In genomic region chr3:23446301-23446700, GRCh38 we compare ENCODE assay signal across 36 cellular contexts.
"Had no signal": no experiment of that assay in that cellular context is flagged by ENCODE, and none has a peak within 500 bp of the region (broad histone marks: within the 10 kb centered on the region; RNA-seq: fewer than 3 reads in every experiment).

No MANE protein-coding gene starts in this region.

- H3K27me3 ChIP-seq: adrenal gland, body of pancreas, brain microvascular endothelial cell, breast epithelium had no signal

- H3K4me1 ChIP-seq: body of pancreas, breast epithelium had no signal

- ATAC-seq: activated CD8-positive, alpha-beta T cell treated with anti-CD3 and anti-CD28 coated beads for 36 hours; activated naive CD4-positive, alpha-beta T cell treated with anti-CD3 and anti-CD28 coated beads, Interleukin-2, amount 50 U/mL, for 72 hours; activated T-cell treated with anti-CD3 and anti-CD28 coated beads, Interleukin-2, amount 50 U/mL, for 4 hours; activated T-cell treated with anti-CD3 and anti-CD28 coated beads, Interleukin-2, amount 50 U/mL, for 72 hours; activated T-helper 17 cell treated with anti-CD3 and anti-CD28 coated beads, Interleukin-2, amount 50 U/mL, for 72 hours; body of pancreas had no signal

- H3K27ac Mint-ChIP-seq: activated B cell treated with CpG ODN at 0.5 μM for 24 hours; activated CD4-positive, alpha-beta memory T cell treated with anti-CD3 and anti-CD28 coated beads for 36 hours; activated CD4-positive, alpha-beta T cell treated with anti-CD3 and anti-CD28 coated beads, Interleukin-2, amount 10 ng/mL, durations not matched to agents 24 days and 14 days; activated CD8-positive, alpha-beta T cell treated with anti-CD3 and anti-CD28 coated beads for 36 hours; activated naive CD4-positive, alpha-beta T cell treated with anti-CD3 and anti-CD28 coated beads for 36 hours; activated naive CD4-positive, alpha-beta T cell treated with anti-CD3 and anti-CD28 coated beads, Interleukin-2, amount 50 U/mL, for 72 hours; activated naive CD8-positive, alpha-beta T cell treated with anti-CD3 and anti-CD28 coated beads for 36 hours; activated T-cell treated with anti-CD3 and anti-CD28 coated beads, Interleukin-2, amount 50 U/mL, for 72 hours; activated T-helper 1 cell treated with anti-CD3 and anti-CD28 coated beads, Interleukin-12 subunit alpha, Interleukin-12 subunit beta, Interleukin-2, Interleukin-4 antibody, amounts not matched to agents 30 ng/mL and 10 ng/mL and 1 ng/mL, durations not matched to agents 14 hours and 24 hours and 36 hours; activated T-helper 17 cell treated with anti-CD3 and anti-CD28 coated beads, Interleukin-2, amount 50 U/mL, for 72 hours; T-helper 1 cell treated with Interleukin-12 subunit alpha and Interleukin-12 subunit beta and Interleukin-4 antibody, amounts not matched to agents 30 μg/mL and 1 μg/mL, for 36 hours; T-helper 2 cell treated with Interferon-gamma antibody and Interleukin-4, amounts not matched to agents 5 μg/mL and 100 μg/mL, for 36 hours had no signal

- H3K9me3 Mint-ChIP-seq: activated B cell treated with CpG ODN at 0.5 μM for 24 hours; activated CD4-positive, alpha-beta memory T cell treated with anti-CD3 and anti-CD28 coated beads for 36 hours; activated CD8-positive, alpha-beta T cell treated with anti-CD3 and anti-CD28 coated beads for 36 hours; activated naive CD4-positive, alpha-beta T cell treated with anti-CD3 and anti-CD28 coated beads for 36 hours; activated naive CD4-positive, alpha-beta T cell treated with anti-CD3 and anti-CD28 coated beads, Interleukin-2, amount 50 U/mL, for 72 hours; activated naive CD8-positive, alpha-beta T cell treated with anti-CD3 and anti-CD28 coated beads for 36 hours; activated T-cell treated with anti-CD3 and anti-CD28 coated beads, Interleukin-2, amount 50 U/mL, for 4 hours; activated T-cell treated with anti-CD3 and anti-CD28 coated beads, Interleukin-2, amount 50 U/mL, for 72 hours; activated T-helper 1 cell treated with anti-CD3 and anti-CD28 coated beads, Interleukin-12 subunit alpha, Interleukin-12 subunit beta, Interleukin-2, Interleukin-4 antibody, amounts not matched to agents 30 ng/mL and 10 ng/mL and 1 ng/mL, durations not matched to agents 14 hours and 24 hours and 36 hours; activated T-helper 17 cell treated with anti-CD3 and anti-CD28 coated beads, Interleukin-2, amount 50 U/mL, for 72 hours; T-helper 1 cell treated with Interleukin-12 subunit alpha and Interleukin-12 subunit beta and Interleukin-4 antibody, amounts not matched to agents 30 μg/mL and 1 μg/mL, for 36 hours; T-helper 2 cell treated with Interferon-gamma antibody and Interleukin-4, amounts not matched to agents 5 μg/mL and 100 μg/mL, for 36 hours had no signal

- H3K4me3 ChIP-seq: adrenal gland, body of pancreas, breast epithelium had no signal

- H3K27me3 Mint-ChIP-seq: activated B cell treated with CpG ODN at 0.5 μM for 24 hours; activated CD4-positive, alpha-beta memory T cell treated with anti-CD3 and anti-CD28 coated beads for 36 hours; activated CD8-positive, alpha-beta T cell treated with anti-CD3 and anti-CD28 coated beads for 36 hours; activated naive CD8-positive, alpha-beta T cell treated with anti-CD3 and anti-CD28 coated beads for 36 hours; activated T-helper 17 cell treated with anti-CD3 and anti-CD28 coated beads, Interleukin-2, amount 50 U/mL, for 72 hours had no signal

- H3K36me3 ChIP-seq: adrenal gland, brain microvascular endothelial cell, breast epithelium had no signal

- H3K36me3 Mint-ChIP-seq: activated CD4-positive, alpha-beta memory T cell treated with anti-CD3 and anti-CD28 coated beads for 36 hours; activated naive CD4-positive, alpha-beta T cell treated with anti-CD3 and anti-CD28 coated beads, Interleukin-2, amount 50 U/mL, for 72 hours; activated naive CD8-positive, alpha-beta T cell treated with anti-CD3 and anti-CD28 coated beads for 36 hours had no signal

- H3K27ac ChIP-seq: adrenal gland, body of pancreas, brain microvascular endothelial cell, breast epithelium, VCaP had no signal

- DNase-seq: activated B cell treated with CpG ODN at 0.5 μM for 24 hours; activated CD4-positive, alpha-beta memory T cell treated with anti-CD3 and anti-CD28 coated beads for 36 hours; activated CD4-positive, alpha-beta T cell treated with anti-CD3 and anti-CD28 coated beads for 4 hours; activated CD4-positive, alpha-beta T cell treated with anti-CD3 and anti-CD28 coated beads, Interleukin-2, amount 50 U/mL, for 1 hour; activated CD4-positive, alpha-beta T cell treated with anti-CD3 and anti-CD28 coated beads, Interleukin-2, amount 50 U/mL, for 4 hours; activated CD4-positive, CD25-positive, alpha-beta regulatory T cell treated with anti-CD3 and anti-CD28 coated beads, Interleukin-2, amount 50 U/mL, for 72 hours; activated CD8-positive, alpha-beta memory T cell treated with anti-CD3 and anti-CD28 coated beads, Interleukin-2, amount 50 U/mL, for 4 hours; activated CD8-positive, alpha-beta T cell treated with anti-CD3 and anti-CD28 coated beads for 36 hours; activated effector memory CD4-positive, alpha-beta T cell treated with anti-CD3 and anti-CD28 coated beads, Interleukin-2, amount 50 U/mL, for 16 hours; activated gamma-delta T cell treated with Interleukin-2 at 50 U/mL for 16 hours; activated naive CD4-positive, alpha-beta T cell; activated naive CD4-positive, alpha-beta T cell treated with anti-CD3 and anti-CD28 coated beads for 36 hours; activated naive CD4-positive, alpha-beta T cell treated with anti-CD3 and anti-CD28 coated beads, Interleukin-2, amount 50 U/mL, for 16 hours; activated naive CD8-positive, alpha-beta T cell treated with anti-CD3 and anti-CD28 coated beads for 36 hours; activated T-cell treated with anti-CD3 and anti-CD28 coated beads for 4 hours; activated T-cell treated with anti-CD3 and anti-CD28 coated beads, Interleukin-2, amount 50 U/mL, for 1 hour; activated T-cell treated with anti-CD3 and anti-CD28 coated beads, Interleukin-2, amount 50 U/mL, for 4 hours; activated T-cell treated with anti-CD3 and anti-CD28 coated beads, Interleukin-2, amount 50 U/mL, for 72 hours; adrenal gland; amniotic stem cell; body of pancreas; brain microvascular endothelial cell; central memory CD4-positive, alpha-beta T cell; T-helper 1 cell; T-helper 2 cell; T-helper 9 cell had no signal

- H3K9me3 ChIP-seq: adrenal gland, body of pancreas, breast epithelium had no signal

- FAIRE-seq: astrocyte, TTC549 had no signal

- H3K4me3 Mint-ChIP-seq: activated B cell treated with CpG ODN at 0.5 μM for 24 hours; activated CD4-positive, alpha-beta memory T cell treated with anti-CD3 and anti-CD28 coated beads for 36 hours; activated CD4-positive, alpha-beta T cell treated with anti-CD3 and anti-CD28 coated beads, Interleukin-2, amount 10 ng/mL, durations not matched to agents 24 days and 14 days; activated CD8-positive, alpha-beta T cell treated with anti-CD3 and anti-CD28 coated beads for 36 hours; activated naive CD4-positive, alpha-beta T cell treated with anti-CD3 and anti-CD28 coated beads for 36 hours; activated naive CD8-positive, alpha-beta T cell treated with anti-CD3 and anti-CD28 coated beads for 36 hours; activated T-cell treated with anti-CD3 and anti-CD28 coated beads, Interleukin-2, amount 50 U/mL, for 4 hours; activated T-cell treated with anti-CD3 and anti-CD28 coated beads, Interleukin-2, amount 50 U/mL, for 72 hours; activated T-helper 1 cell treated with anti-CD3 and anti-CD28 coated beads, Interleukin-12 subunit alpha, Interleukin-12 subunit beta, Interleukin-2, Interleukin-4 antibody, amounts not matched to agents 30 ng/mL and 10 ng/mL and 1 ng/mL, durations not matched to agents 14 hours and 24 hours and 36 hours; activated T-helper 17 cell treated with anti-CD3 and anti-CD28 coated beads, Interleukin-2, amount 50 U/mL, for 72 hours; T-helper 1 cell treated with Interleukin-12 subunit alpha and Interleukin-12 subunit beta and Interleukin-4 antibody, amounts not matched to agents 30 μg/mL and 1 μg/mL, for 36 hours; T-helper 2 cell treated with Interferon-gamma antibody and Interleukin-4, amounts not matched to agents 5 μg/mL and 100 μg/mL, for 36 hours had no signal
